ENCODE assay signal across 19 cellular contexts in genomic region chr10:10778959-10779358, GRCh38.
A peak's percentile ranks its signal among the peaks of the same experiment; 100 is the strongest.
DNase-seq lines count a peak whose midpoint lies in the region; FAIRE-seq and TF ChIP-seq lines count a peak whose summit lies in the region.
"Had no signal": no experiment of that assay in that cellular context is flagged by ENCODE, and none has a peak within 500 bp of the region (broad histone marks: within the 10 kb centered on the region; RNA-seq: fewer than 3 reads in every experiment).

No MANE protein-coding gene starts in this region.

- H3K27ac Mint-ChIP-seq in astrocyte (ENCODE audit: unreplicated experiment) (no peak overlapping the region), osteocyte (ENCODE audit: unreplicated experiment) (no peak overlapping the region)
- H3K27ac Mint-ChIP-seq: IgD-negative memory B cell had no signal

- H3K4me3 ChIP-seq in astrocyte (ENCODE audit: insufficient read depth, low read depth, low read length) (no peak overlapping the region), subcutaneous abdominal adipose tissue (ENCODE audit: low read depth in 1 of 5, low read length in 5 of 5) (no peak overlapping the region)

- H3K36me3 Mint-ChIP-seq in astrocyte (ENCODE audit: low read depth, unreplicated experiment) (peaks cover 13% of the 10 kb centered on the region), osteocyte (ENCODE audit: unreplicated experiment) (peaks cover 6% of the 10 kb centered on the region)
- H3K36me3 Mint-ChIP-seq: IgD-negative memory B cell had no signal

- FAIRE-seq in astrocyte (lab: Jason Lieb, UNC): peak; percentile 66
- FAIRE-seq: A204.1, GM19239 had no signal

- H3K4me3 Mint-ChIP-seq in astrocyte (ENCODE audit: unreplicated experiment) (no peak overlapping the region), osteocyte (ENCODE audit: unreplicated experiment) (no peak overlapping the region)
- H3K4me3 Mint-ChIP-seq: CD8-positive, alpha-beta memory T cell; IgD-negative memory B cell had no signal

- no peaks in the 10 kb centered on the region for H4K20me1 ChIP-seq in astrocyte (ENCODE audit: insufficient read depth, low read length)

- peaks cover 5% of the 10 kb centered on the region for H3K9me3 Mint-ChIP-seq in astrocyte (ENCODE audit: unreplicated experiment)
- no peaks in the 10 kb centered on the region for H3K9me3 Mint-ChIP-seq in osteocyte (ENCODE audit: unreplicated experiment)

- no peaks in the 10 kb centered on the region for H3K36me3 ChIP-seq in astrocyte (ENCODE audit: insufficient read depth, low read length)
- H3K36me3 ChIP-seq in subcutaneous abdominal adipose tissue (ENCODE audit: control insufficient read depth in 5 of 5, insufficient read depth in 5 of 5, low read length in 5 of 5): no peaks in the 10 kb centered on the region

- H3K4me1 ChIP-seq in astrocyte (ENCODE audit: insufficient read depth, low read length) (peaks cover 11% of the 10 kb centered on the region), subcutaneous abdominal adipose tissue (ENCODE audit: control insufficient read depth in 5 of 5, insufficient read depth in 5 of 5, low read length in 5 of 5) (peaks cover 0 to 14% (median 5%) of the 10 kb centered on the region in 5 donors)

- H3K9me3 ChIP-seq in astrocyte (ENCODE audit: insufficient read depth, low read depth, low read length): no peaks in the 10 kb centered on the region
- peaks cover 0 to 1% (median 0%) of the 10 kb centered on the region in 5 donors for H3K9me3 ChIP-seq in subcutaneous abdominal adipose tissue (ENCODE audit: control insufficient read depth in 5 of 5, low read length in 5 of 5)

- no peaks in the 10 kb centered on the region for H3K79me2 ChIP-seq in astrocyte (ENCODE audit: insufficient read depth, low read length)

- no peak overlapping the region for H2AFZ ChIP-seq in astrocyte (ENCODE audit: low read depth, low read length)

- no peak for TF ChIP-seq CTCF in astrocyte (IDR thresholded peaks at IDR 0.05; ENCODE audit: insufficient read depth, low read depth, low read length)
- no peak for TF ChIP-seq CTCF in osteocyte (IDR thresholded peaks at IDR 0.05)

- H3K27ac ChIP-seq in astrocyte (ENCODE audit: low read depth, low read length): no peak overlapping the region
- H3K27ac ChIP-seq in subcutaneous abdominal adipose tissue (ENCODE audit: low read depth, low read length): peak overlapping the region; percentile 71
- H3K27ac ChIP-seq: KMS-11 had no signal

- H3K27me3 ChIP-seq in astrocyte (ENCODE audit: insufficient read depth, low read length): no peaks in the 10 kb centered on the region
- no peaks in the 10 kb centered on the region for H3K27me3 ChIP-seq in subcutaneous abdominal adipose tissue (ENCODE audit: control insufficient read depth in 5 of 5, insufficient read depth in 4 of 5, low read length in 5 of 5)

- H3K9ac ChIP-seq in astrocyte (ENCODE audit: low read length): no peak overlapping the region
- no peak overlapping the region for H3K9ac ChIP-seq in subcutaneous abdominal adipose tissue (ENCODE audit: low read length in 5 of 5)
- H3K9ac ChIP-seq: KMS-11 had no signal

- H3K4me2 ChIP-seq in astrocyte (ENCODE audit: low read length): no peak overlapping the region
- H3K4me2 ChIP-seq: KMS-11 had no signal

- H3K27me3 Mint-ChIP-seq in astrocyte (ENCODE audit: low read depth, unreplicated experiment) (no peaks in the 10 kb centered on the region), osteocyte (ENCODE audit: unreplicated experiment) (no peaks in the 10 kb centered on the region)

- H3K4me1 Mint-ChIP-seq in astrocyte (ENCODE audit: low read depth, unreplicated experiment): peaks cover 2% of the 10 kb centered on the region
- peaks cover 8% of the 10 kb centered on the region for H3K4me1 Mint-ChIP-seq in osteocyte (ENCODE audit: unreplicated experiment)
- H3K4me1 Mint-ChIP-seq: CD8-positive, alpha-beta memory T cell; IgD-negative memory B cell had no signal

- DNase-seq in EH (ENCODE audit: low read depth): peak; percentile 24
- DNase-seq in astrocyte (ENCODE audit: low read depth): no peak
- DNase-seq in fibroblast of peridontal ligament (ENCODE audit: extremely low read depth): peak; percentile 24
- DNase-seq in osteocyte (ENCODE audit: extremely low spot score, unreplicated experiment): no peak
- no peak for DNase-seq in CD1c-positive myeloid dendritic cell (ENCODE audit: extremely low spot score)
- no peak for DNase-seq in NCI-H2107 (lab: John Stamatoyannopoulos, UW)
- DNase-seq: C1 segment of cervical spinal cord; CD8-positive, alpha-beta memory T cell; DMS79 treated with DMSO at 0.1 percent for 48 hours; MM.1S; NCI-H2029; NCI-H526 treated with DMSO at 0.1 percent for 48 hours; Right ventricle myocardium superior; RPMI8226 had no signal

Comparison
In these comparisons a context has a peak if more than half of its experiments do, and no peak if none do; other contexts are left out.
1. DNase-seq: peak in EH (single experiment) and fibroblast of peridontal ligament (single experiment); none in astrocyte (single experiment), osteocyte (single experiment), CD1c-positive myeloid dendritic cell (single experiment) and NCI-H2107 (single experiment).